Comparison of ENCODE assay signal across 23 cellular contexts in genomic region chrX:148665001-148665400, GRCh38.
A peak's percentile ranks its signal among the peaks of the same experiment; 100 is the strongest.
DNase-seq lines count a peak whose midpoint lies in the region; ATAC-seq lines count a peak whose summit lies in the region.
"Had no signal": no experiment of that assay in that cellular context is flagged by ENCODE, and none has a peak within 500 bp of the region (broad histone marks: within the 10 kb centered on the region; RNA-seq: fewer than 3 reads in every experiment).

No MANE protein-coding gene starts in this region.

- no peaks in the 10 kb centered on the region for H3K4me1 Mint-ChIP-seq in naive thymus-derived CD8-positive, alpha-beta T cell
- H3K4me1 Mint-ChIP-seq: CD8-positive, alpha-beta memory T cell had no signal

- H3K27ac Mint-ChIP-seq in naive thymus-derived CD8-positive, alpha-beta T cell, result no peak overlapping the region
- H3K27ac Mint-ChIP-seq: CD4-positive, alpha-beta T cell; CD8-positive, alpha-beta memory T cell; HFFc6 had no signal

- POLR2A ChIA-PET in naive thymus-derived CD8-positive, alpha-beta T cell (lab: Charles Lee), result no interaction called here

- DNase-seq in G401 (ENCODE audit: low spot score) (peak; percentile 81), SK-N-DZ (ENCODE audit: low spot score) (peak; percentile 62), cerebellum (ENCODE audit: low spot score) (peak; percentile 28), putamen (ENCODE audit: low spot score) (peak; percentile 0), activated gamma-delta T cell (lab: John Stamatoyannopoulos, UW) (no peak), SJCRH30 (no peak)
- no peak for DNase-seq in naive thymus-derived CD8-positive, alpha-beta T cell
- DNase-seq: 8988T; ACHN; AML-193; BE2C; CD4-positive, alpha-beta T cell; CD8-positive, alpha-beta memory T cell; DMS 273 treated with DMSO at 0.1 percent for 48 hours; DMS79; EL; GF-D8; GOT3; HFFc6 had no signal

- no peaks in the 10 kb centered on the region for H3K27me3 Mint-ChIP-seq in naive thymus-derived CD8-positive, alpha-beta T cell
- H3K27me3 Mint-ChIP-seq: CD4-positive, alpha-beta T cell; CD8-positive, alpha-beta memory T cell had no signal

- H3K9me3 ChIP-seq in SJCRH30 (replicated peaks), result no peaks in the 10 kb centered on the region
- H3K9me3 ChIP-seq: A549, BE2C had no signal

- peaks cover 2 to 33% (median 10%) of the 10 kb centered on the region in 9 donors for H3K9me3 Mint-ChIP-seq in naive thymus-derived CD8-positive, alpha-beta T cell

- H3K4me3 ChIP-seq in SJCRH30, result no peak overlapping the region
- H3K4me3 ChIP-seq: A549; BLaER1 treated with 17β-estradiol and CSF1 and Interleukin-3, amounts not matched to agents 10 nM and 100 nM; HAP-1 had no signal

- H3K4me1 ChIP-seq in SJCRH30, result no peaks in the 10 kb centered on the region
- H3K4me1 ChIP-seq: A549; BE2C; BLaER1 treated with 17β-estradiol and CSF1 and Interleukin-3, amounts not matched to agents 10 nM and 100 nM; HAP-1 had no signal

- H3K36me3 ChIP-seq in SJCRH30, result no peaks in the 10 kb centered on the region
- H3K36me3 ChIP-seq: BE2C, HAP-1 had no signal

- peaks cover 0 to 28% (median 14%) of the 10 kb centered on the region in 3 donors for H3K36me3 Mint-ChIP-seq in naive thymus-derived CD8-positive, alpha-beta T cell

- H3K27me3 ChIP-seq in SJCRH30, result no peaks in the 10 kb centered on the region
- H3K27me3 ChIP-seq: BE2C; BLaER1 treated with 17β-estradiol and CSF1 and Interleukin-3, amounts not matched to agents 10 nM and 100 nM had no signal

- H3K27ac ChIP-seq in SJCRH30, result no peak overlapping the region
- H3K27ac ChIP-seq: A549; BLaER1 treated with 17β-estradiol and CSF1 and Interleukin-3, amounts not matched to agents 10 nM and 100 nM had no signal

- in situ Hi-C loops in G401 (cut with HindIII; ENCODE audit: low sequenced_read_pairs), result no loop called here

- H3K4me3 Mint-ChIP-seq in naive thymus-derived CD8-positive, alpha-beta T cell, result no peak overlapping the region
- H3K4me3 Mint-ChIP-seq: CD14-positive monocyte; CD4-positive, alpha-beta T cell; CD8-positive, alpha-beta memory T cell; HFFc6 had no signal

- no peak for ATAC-seq in naive thymus-derived CD8-positive, alpha-beta T cell
- ATAC-seq: A549 had no signal

Comparison
In these comparisons a context has a peak if more than half of its experiments do, and no peak if none do; other contexts are left out.
1. DNase-seq: peak in G401 (single experiment), SK-N-DZ (single experiment), cerebellum (single experiment) and putamen (single experiment); none in naive thymus-derived CD8-positive, alpha-beta T cell (0 of 10), activated gamma-delta T cell (single experiment) and SJCRH30 (0 of 2).